ENCODE assay signal across 35 cellular contexts in the genomic region with DNA sequence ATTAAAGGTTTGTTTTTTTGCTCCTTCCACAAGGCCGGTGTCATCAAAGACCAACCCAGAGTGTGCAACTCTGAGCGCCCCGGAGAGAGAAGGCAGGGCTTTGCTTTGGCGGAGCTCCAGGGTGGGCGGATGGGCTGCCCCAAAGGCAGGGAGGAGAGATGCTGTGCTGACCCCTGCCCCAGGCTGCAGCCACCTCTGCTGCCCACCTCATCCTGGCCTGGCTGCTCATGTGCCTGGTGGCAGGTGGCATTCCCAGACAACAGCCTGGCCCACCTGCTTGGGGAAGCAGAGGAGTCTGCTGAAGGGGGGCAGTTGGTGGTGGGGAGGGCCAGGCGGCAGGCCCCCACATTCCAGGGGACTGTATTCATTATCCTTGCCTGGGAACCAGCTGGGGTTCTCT.
"Had no signal": no experiment of that assay in that cellular context is flagged by ENCODE, and none has a peak within 500 bp of the region (broad histone marks: within the 10 kb centered on the region; RNA-seq: fewer than 3 reads in every experiment).

No MANE protein-coding gene starts in this region.

- H3K9me3 Mint-ChIP-seq: activated B cell treated with CpG ODN at 0.5 μM for 24 hours; activated CD4-positive, alpha-beta memory T cell treated with anti-CD3 and anti-CD28 coated beads, Interleukin-2, amount 10 ng/mL, durations not matched to agents 7 days and 5 days; activated CD4-positive, alpha-beta T cell treated with anti-CD3 and anti-CD28 coated beads, Interleukin-2, amount 10 ng/mL, durations not matched to agents 24 days and 14 days; activated naive CD4-positive, alpha-beta T cell treated with anti-CD3 and anti-CD28 coated beads, Interleukin-2, amount 10 ng/mL, durations not matched to agents 7 days and 5 days; activated naive CD4-positive, alpha-beta T cell treated with anti-CD3 and anti-CD28 coated beads, Interleukin-2, amount 50 U/mL, for 24 hours; activated naive CD8-positive, alpha-beta T cell treated with anti-CD3 and anti-CD28 coated beads, Interleukin-2, amount 10 ng/mL, durations not matched to agents 7 days and 5 days; activated naive CD8-positive, alpha-beta T cell treated with anti-CD3 and anti-CD28 coated beads, Interleukin-2, amount 50 U/mL, for 24 hours; activated T-cell treated with anti-CD3 and anti-CD28 coated beads, Interleukin-2, amount 50 U/mL, for 24 hours; activated T-helper 2 cell treated with anti-CD3 and anti-CD28 coated beads, Interferon-gamma antibody, Interleukin-2, Interleukin-4, amounts not matched to agents 10 μg/mL and 5 μg/mL and 100 μg/mL, durations not matched to agents 14 hours and 24 hours and 36 hours; brain; T-helper 1 cell treated with Interleukin-12 subunit alpha and Interleukin-12 subunit beta and Interleukin-4 antibody, amounts not matched to agents 30 μg/mL and 1 μg/mL, for 36 hours; T-helper 2 cell treated with Interferon-gamma antibody and Interleukin-4, amounts not matched to agents 5 μg/mL and 100 μg/mL, for 36 hours had no signal

- H3K4me1 Mint-ChIP-seq: activated B cell treated with CpG ODN at 0.5 μM for 24 hours; activated CD4-positive, alpha-beta memory T cell treated with anti-CD3 and anti-CD28 coated beads, Interleukin-2, amount 10 ng/mL, durations not matched to agents 7 days and 5 days; activated CD4-positive, alpha-beta T cell treated with anti-CD3 and anti-CD28 coated beads, Interleukin-2, amount 10 ng/mL, durations not matched to agents 24 days and 14 days; activated CD8-positive, alpha-beta memory T cell treated with anti-CD3 and anti-CD28 coated beads, Interleukin-2, amount 10 ng/mL, durations not matched to agents 7 days and 5 days; activated naive CD4-positive, alpha-beta T cell treated with anti-CD3 and anti-CD28 coated beads, Interleukin-2, amount 10 ng/mL, durations not matched to agents 7 days and 5 days; activated naive CD4-positive, alpha-beta T cell treated with anti-CD3 and anti-CD28 coated beads, Interleukin-2, amount 50 U/mL, for 24 hours; activated naive CD8-positive, alpha-beta T cell treated with anti-CD3 and anti-CD28 coated beads, Interleukin-2, amount 10 ng/mL, durations not matched to agents 7 days and 5 days; activated naive CD8-positive, alpha-beta T cell treated with anti-CD3 and anti-CD28 coated beads, Interleukin-2, amount 50 U/mL, for 24 hours had no signal

- H3K36me3 Mint-ChIP-seq: activated CD8-positive, alpha-beta memory T cell treated with anti-CD3 and anti-CD28 coated beads, Interleukin-2, amount 10 ng/mL, durations not matched to agents 7 days and 5 days; activated naive CD4-positive, alpha-beta T cell treated with anti-CD3 and anti-CD28 coated beads, Interleukin-2, amount 10 ng/mL, durations not matched to agents 7 days and 5 days; activated naive CD4-positive, alpha-beta T cell treated with anti-CD3 and anti-CD28 coated beads, Interleukin-2, amount 50 U/mL, for 24 hours; activated naive CD8-positive, alpha-beta T cell; activated naive CD8-positive, alpha-beta T cell treated with anti-CD3 and anti-CD28 coated beads, Interleukin-2, amount 10 ng/mL, durations not matched to agents 7 days and 5 days; brain had no signal

- H3K4me3 ChIP-seq: ascending aorta, cardiac muscle cell had no signal

- ATAC-seq: activated CD8-positive, alpha-beta memory T cell treated with anti-CD3 and anti-CD28 coated beads, Interleukin-2, amount 10 ng/mL, durations not matched to agents 7 days and 5 days; activated CD8-positive, alpha-beta T cell treated with anti-CD3 and anti-CD28 coated beads, Interleukin-2, amount 10 ng/mL, durations not matched to agents 7 days and 5 days; activated naive CD8-positive, alpha-beta T cell treated with anti-CD3 and anti-CD28 coated beads, Interleukin-2, amount 50 U/mL, for 24 hours had no signal

- DNase-seq: activated B cell treated with CpG ODN at 0.5 μM for 24 hours; activated CD4-positive, alpha-beta memory T cell treated with anti-CD3 and anti-CD28 coated beads, Interleukin-2, amount 10 ng/mL, durations not matched to agents 7 days and 5 days; activated CD4-positive, alpha-beta T cell treated with anti-CD3 and anti-CD28 coated beads for 4 hours; activated CD4-positive, alpha-beta T cell treated with anti-CD3 and anti-CD28 coated beads, Interleukin-2, amount 10 ng/mL, durations not matched to agents 24 days and 14 days; activated CD4-positive, alpha-beta T cell treated with anti-CD3 and anti-CD28 coated beads, Interleukin-2, amount 50 U/mL, for 1 hour; activated CD4-positive, alpha-beta T cell treated with anti-CD3 and anti-CD28 coated beads, Interleukin-2, amount 50 U/mL, for 4 hours; activated CD4-positive, CD25-positive, alpha-beta regulatory T cell treated with anti-CD3 and anti-CD28 coated beads, Interleukin-2, amount 50 U/mL, for 72 hours; activated CD8-positive, alpha-beta memory T cell treated with anti-CD3 and anti-CD28 coated beads for 24 hours; activated CD8-positive, alpha-beta memory T cell treated with anti-CD3 and anti-CD28 coated beads, Interleukin-2, amount 10 ng/mL, durations not matched to agents 7 days and 5 days; activated CD8-positive, alpha-beta memory T cell treated with anti-CD3 and anti-CD28 coated beads, Interleukin-2, amount 50 U/mL, for 48 hours; activated CD8-positive, alpha-beta T cell treated with anti-CD3 and anti-CD28 coated beads, Interleukin-2, amount 10 ng/mL, durations not matched to agents 7 days and 5 days; activated effector memory CD4-positive, alpha-beta T cell treated with Interleukin-2 at 50 U/mL for 16 hours; activated gamma-delta T cell; activated naive CD4-positive, alpha-beta T cell treated with anti-CD3 and anti-CD28 coated beads, Interleukin-2, amount 10 ng/mL, durations not matched to agents 7 days and 5 days; activated naive CD4-positive, alpha-beta T cell treated with Interleukin-2 at 50 U/mL for 16 hours; activated naive CD8-positive, alpha-beta T cell treated with anti-CD3 and anti-CD28 coated beads, Interleukin-2, amount 10 ng/mL, durations not matched to agents 7 days and 5 days; activated naive CD8-positive, alpha-beta T cell treated with anti-CD3 and anti-CD28 coated beads, Interleukin-2, amount 50 U/mL, for 24 hours; activated T-cell treated with anti-CD3 and anti-CD28 coated beads, Interleukin-2, amount 50 U/mL, for 24 hours; activated T-cell treated with anti-CD3 and anti-CD28 coated beads, Interleukin-2, amount 50 U/mL, for 48 hours; amygdala; anterior cingulate cortex; caudate nucleus; SW 1271; T-helper 1 cell; T-helper 2 cell; T-helper 9 cell had no signal

- H3K27ac ChIP-seq: ascending aorta, cardiac muscle cell, VCaP had no signal

- H3K27me3 Mint-ChIP-seq: activated B cell treated with CpG ODN at 0.5 μM for 24 hours; activated CD4-positive, alpha-beta memory T cell treated with anti-CD3 and anti-CD28 coated beads, Interleukin-2, amount 10 ng/mL, durations not matched to agents 7 days and 5 days; activated CD4-positive, alpha-beta T cell treated with anti-CD3 and anti-CD28 coated beads, Interleukin-2, amount 10 ng/mL, durations not matched to agents 24 days and 14 days; activated CD8-positive, alpha-beta memory T cell treated with anti-CD3 and anti-CD28 coated beads, Interleukin-2, amount 10 ng/mL, durations not matched to agents 7 days and 5 days; activated naive CD4-positive, alpha-beta T cell treated with anti-CD3 and anti-CD28 coated beads, Interleukin-2, amount 50 U/mL, for 24 hours; activated naive CD8-positive, alpha-beta T cell; activated naive CD8-positive, alpha-beta T cell treated with anti-CD3 and anti-CD28 coated beads, Interleukin-2, amount 50 U/mL, for 24 hours; activated T-cell treated with anti-CD3 and anti-CD28 coated beads, Interleukin-2, amount 50 U/mL, for 24 hours had no signal

- H3K27me3 ChIP-seq: ascending aorta, cardiac muscle cell had no signal

- H3K4me3 Mint-ChIP-seq: activated B cell treated with CpG ODN at 0.5 μM for 24 hours; activated CD4-positive, alpha-beta memory T cell treated with anti-CD3 and anti-CD28 coated beads, Interleukin-2, amount 10 ng/mL, durations not matched to agents 7 days and 5 days; activated CD4-positive, alpha-beta T cell treated with anti-CD3 and anti-CD28 coated beads, Interleukin-2, amount 10 ng/mL, durations not matched to agents 24 days and 14 days; activated CD8-positive, alpha-beta memory T cell treated with anti-CD3 and anti-CD28 coated beads, Interleukin-2, amount 10 ng/mL, durations not matched to agents 7 days and 5 days; activated CD8-positive, alpha-beta T cell treated with anti-CD3 and anti-CD28 coated beads, Interleukin-2, amount 10 ng/mL, durations not matched to agents 7 days and 5 days; activated naive CD4-positive, alpha-beta T cell treated with anti-CD3 and anti-CD28 coated beads, Interleukin-2, amount 10 ng/mL, durations not matched to agents 7 days and 5 days; activated naive CD4-positive, alpha-beta T cell treated with anti-CD3 and anti-CD28 coated beads, Interleukin-2, amount 50 U/mL, for 24 hours; activated naive CD8-positive, alpha-beta T cell; activated naive CD8-positive, alpha-beta T cell treated with anti-CD3 and anti-CD28 coated beads, Interleukin-2, amount 10 ng/mL, durations not matched to agents 7 days and 5 days; activated naive CD8-positive, alpha-beta T cell treated with anti-CD3 and anti-CD28 coated beads, Interleukin-2, amount 50 U/mL, for 24 hours; activated T-cell treated with anti-CD3 and anti-CD28 coated beads, Interleukin-2, amount 50 U/mL, for 24 hours; brain; T-helper 1 cell treated with Interleukin-12 subunit alpha and Interleukin-12 subunit beta and Interleukin-4 antibody, amounts not matched to agents 30 μg/mL and 1 μg/mL, for 36 hours; T-helper 2 cell treated with Interferon-gamma antibody and Interleukin-4, amounts not matched to agents 5 μg/mL and 100 μg/mL, for 36 hours had no signal

- H3K4me1 ChIP-seq: ascending aorta had no signal

- H3K9me3 ChIP-seq: ascending aorta had no signal

- H3K27ac Mint-ChIP-seq: activated B cell treated with CpG ODN at 0.5 μM for 24 hours; activated CD4-positive, alpha-beta memory T cell treated with anti-CD3 and anti-CD28 coated beads, Interleukin-2, amount 10 ng/mL, durations not matched to agents 7 days and 5 days; activated CD4-positive, alpha-beta T cell treated with anti-CD3 and anti-CD28 coated beads, Interleukin-2, amount 10 ng/mL, durations not matched to agents 24 days and 14 days; activated CD8-positive, alpha-beta memory T cell treated with anti-CD3 and anti-CD28 coated beads, Interleukin-2, amount 10 ng/mL, durations not matched to agents 7 days and 5 days; activated CD8-positive, alpha-beta T cell treated with anti-CD3 and anti-CD28 coated beads, Interleukin-2, amount 10 ng/mL, durations not matched to agents 7 days and 5 days; activated naive CD4-positive, alpha-beta T cell treated with anti-CD3 and anti-CD28 coated beads, Interleukin-2, amount 10 ng/mL, durations not matched to agents 7 days and 5 days; activated naive CD4-positive, alpha-beta T cell treated with anti-CD3 and anti-CD28 coated beads, Interleukin-2, amount 50 U/mL, for 24 hours; activated naive CD8-positive, alpha-beta T cell; activated naive CD8-positive, alpha-beta T cell treated with anti-CD3 and anti-CD28 coated beads, Interleukin-2, amount 10 ng/mL, durations not matched to agents 7 days and 5 days; activated naive CD8-positive, alpha-beta T cell treated with anti-CD3 and anti-CD28 coated beads, Interleukin-2, amount 50 U/mL, for 24 hours; activated T-cell treated with anti-CD3 and anti-CD28 coated beads, Interleukin-2, amount 50 U/mL, for 24 hours; activated T-helper 2 cell treated with anti-CD3 and anti-CD28 coated beads, Interferon-gamma antibody, Interleukin-2, Interleukin-4, amounts not matched to agents 10 μg/mL and 5 μg/mL and 100 μg/mL, durations not matched to agents 14 hours and 24 hours and 36 hours; T-helper 1 cell treated with Interleukin-12 subunit alpha and Interleukin-12 subunit beta and Interleukin-4 antibody, amounts not matched to agents 30 μg/mL and 1 μg/mL, for 36 hours; T-helper 2 cell treated with Interferon-gamma antibody and Interleukin-4, amounts not matched to agents 5 μg/mL and 100 μg/mL, for 36 hours had no signal

- H3K36me3 ChIP-seq: ascending aorta, cardiac muscle cell had no signal
